In the genomic region with DNA sequence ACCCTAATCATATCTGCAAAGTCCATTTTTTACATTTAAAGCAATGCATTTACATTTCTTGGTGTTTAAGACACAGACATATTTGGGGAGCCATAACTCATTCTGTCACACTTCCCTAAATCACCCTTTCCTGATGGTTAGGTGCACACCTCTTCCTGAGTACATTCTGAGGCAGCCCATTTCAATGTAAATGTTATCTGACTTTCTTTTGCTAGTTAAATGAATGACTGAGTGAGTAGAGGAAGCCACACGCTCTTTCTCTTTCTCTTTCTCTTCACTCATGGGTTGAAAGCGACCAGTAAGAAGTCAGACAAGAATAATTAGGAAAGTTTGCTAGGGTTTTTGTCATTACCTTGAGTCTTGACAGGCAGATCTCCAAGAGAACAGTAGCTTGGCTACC, we compare ENCODE assay signal across 14 cellular contexts.
A peak's percentile ranks its signal among the peaks of the same experiment; 100 is the strongest.
DNase-seq lines count a peak whose midpoint lies in the region; ATAC-seq, FAIRE-seq and TF ChIP-seq lines count a peak whose summit lies in the region.
"Had no signal": no experiment of that assay in that cellular context is flagged by ENCODE, and none has a peak within 500 bp of the region (broad histone marks: within the 10 kb centered on the region; RNA-seq: fewer than 3 reads in every experiment).

No MANE protein-coding gene starts in this region.

- CTCF ChIA-PET in activated B cell treated with CpG ODN at 0.5 μM for 24 hours (lab: Charles Lee): interaction anchor here (0.6 to 1.6 kb wide), 2 partner anchors 23 to 63 kb away, joined by 4 read pairs; no protein-coding TSS in a partner anchor

- H3K4me1 Mint-ChIP-seq in activated B cell treated with CpG ODN at 0.5 μM for 24 hours: peaks cover 31% of the 10 kb centered on the region

- DNase-seq in GM18507 (ENCODE audit: extremely low spot score, insufficient read length, low read depth) (no peak), activated B cell treated with CpG ODN at 0.5 μM for 24 hours (no peak), middle frontal gyrus (ENCODE audit: extremely low spot score, low spot score) (no peak), testis (no peak), gastrocnemius medialis (no peak)
- no peak for DNase-seq in stimulated activated CD4-positive, alpha-beta T cell treated with anti-CD3 and anti-CD28 coated beads, Interleukin-12 subunit alpha, Interleukin-12 subunit beta, amount 100 ng/mL, for 4 hours
- DNase-seq: DMS 273 treated with DMSO at 0.1 percent for 48 hours, NCI-H446 treated with DMSO at 0.1 percent for 48 hours, psoas muscle had no signal

- no peaks in the 10 kb centered on the region for H3K36me3 ChIP-seq in testis (ENCODE audit: low read depth, missing control alignments)
- H3K36me3 ChIP-seq in gastrocnemius medialis: no peaks in the 10 kb centered on the region

- TF ChIP-seq POLR2A in testis (IDR thresholded peaks at IDR 0.05): no peak
- no peak for TF ChIP-seq POLR2A in gastrocnemius medialis (IDR thresholded peaks at IDR 0.05)

- peaks cover 2% of the 10 kb centered on the region for H3K9me3 Mint-ChIP-seq in activated B cell treated with CpG ODN at 0.5 μM for 24 hours
- H3K9me3 Mint-ChIP-seq: activated naive CD4-positive, alpha-beta T cell treated with anti-CD3 and anti-CD28 coated beads, Interleukin-2, amount 50 U/mL, for 24 hours had no signal

- no peaks in the 10 kb centered on the region for H3K36me3 Mint-ChIP-seq in activated B cell treated with CpG ODN at 0.5 μM for 24 hours (ENCODE audit: low read depth)
- H3K36me3 Mint-ChIP-seq: activated naive CD4-positive, alpha-beta T cell treated with anti-CD3 and anti-CD28 coated beads, Interleukin-2, amount 50 U/mL, for 24 hours had no signal

- H3K9me3 ChIP-seq in testis (no peaks in the 10 kb centered on the region), gastrocnemius medialis (no peaks in the 10 kb centered on the region)
- H3K9me3 ChIP-seq: psoas muscle had no signal

- no peak overlapping the region for H3K4me3 ChIP-seq in testis
- H3K4me3 ChIP-seq in gastrocnemius medialis: no peak overlapping the region
- H3K4me3 ChIP-seq: psoas muscle had no signal

- FAIRE-seq in GM18507 (lab: Jason Lieb, UNC): peak; percentile 97
- FAIRE-seq: endometrium, keratinocyte had no signal

- peak overlapping the region; percentile 64 for H3K4me3 Mint-ChIP-seq in activated B cell treated with CpG ODN at 0.5 μM for 24 hours
- H3K4me3 Mint-ChIP-seq: activated naive CD4-positive, alpha-beta T cell treated with anti-CD3 and anti-CD28 coated beads, Interleukin-2, amount 50 U/mL, for 24 hours had no signal

- H3K4me1 ChIP-seq in testis (peaks cover 6% of the 10 kb centered on the region), gastrocnemius medialis (no peaks in the 10 kb centered on the region)
- H3K4me1 ChIP-seq: psoas muscle had no signal

- POLR2A ChIA-PET in activated B cell treated with CpG ODN at 0.5 μM for 24 hours (lab: Charles Lee): no interaction called here

- 95 to 97% methylated on average over 2 of the region's 2 CpGs for WGBS in testis, 2 donors

- no peak overlapping the region for H3K27ac ChIP-seq in testis
- no peak overlapping the region for H3K27ac ChIP-seq in gastrocnemius medialis
- H3K27ac ChIP-seq: psoas muscle had no signal

- intact Hi-C loops in activated B cell treated with CpG ODN at 0.5 μM for 24 hours (cut with micrococcal nuclease): no loop called here
- intact Hi-C loops in testis (cut with DNase I; ENCODE audit: low total_unique reads): no loop called here
- intact Hi-C loops in gastrocnemius medialis (cut with DNase I; ENCODE audit: low total_unique reads): no loop called here

- peak; percentile 94 for ATAC-seq in GM19467 (IDR thresholded peaks at IDR 0.05; ENCODE audit: unreplicated experiment)
- peak; percentile 87 for ATAC-seq in HG03039 (IDR thresholded peaks at IDR 0.05; ENCODE audit: unreplicated experiment)
- peak; percentile 82 for ATAC-seq in activated B cell treated with CpG ODN at 0.5 μM for 24 hours (ENCODE audit: low read depth)
- no peak for ATAC-seq in gastrocnemius medialis
- ATAC-seq: psoas muscle had no signal

- H3K27me3 ChIP-seq in testis: no peaks in the 10 kb centered on the region
- H3K27me3 ChIP-seq in gastrocnemius medialis: no peaks in the 10 kb centered on the region

- in situ Hi-C loops in gastrocnemius medialis (cut with MboI; ENCODE audit: low sequenced_read_pairs in 4 of 4): no loop called here

- no peaks in the 10 kb centered on the region for H3K27me3 Mint-ChIP-seq in activated B cell treated with CpG ODN at 0.5 μM for 24 hours
- H3K27me3 Mint-ChIP-seq: activated naive CD4-positive, alpha-beta T cell treated with anti-CD3 and anti-CD28 coated beads, Interleukin-2, amount 50 U/mL, for 24 hours had no signal

- H3K27ac Mint-ChIP-seq in activated B cell treated with CpG ODN at 0.5 μM for 24 hours: peak overlapping the region; percentile 66
- H3K27ac Mint-ChIP-seq: activated naive CD4-positive, alpha-beta T cell treated with anti-CD3 and anti-CD28 coated beads, Interleukin-2, amount 50 U/mL, for 24 hours had no signal

- no peak for TF ChIP-seq CTCF in activated B cell treated with CpG ODN at 0.5 μM for 24 hours (IDR thresholded peaks at IDR 0.05)
- no peak for TF ChIP-seq CTCF in testis (IDR thresholded peaks at IDR 0.05)
- TF ChIP-seq CTCF in gastrocnemius medialis (IDR thresholded peaks at IDR 0.05 in 4 of 5, conservative IDR thresholded peaks at IDR 0.05 in 1 of 5): no peak

Comparison
In these comparisons a context has a peak if more than half of its experiments do, and no peak if none do; other contexts are left out.
1. ATAC-seq: peak in GM19467 (single experiment), HG03039 (single experiment) and activated B cell treated with CpG ODN at 0.5 μM for 24 hours (single experiment); none in gastrocnemius medialis (0 of 2).